Comparison of ENCODE assay signal across 24 cellular contexts in the genomic region with DNA sequence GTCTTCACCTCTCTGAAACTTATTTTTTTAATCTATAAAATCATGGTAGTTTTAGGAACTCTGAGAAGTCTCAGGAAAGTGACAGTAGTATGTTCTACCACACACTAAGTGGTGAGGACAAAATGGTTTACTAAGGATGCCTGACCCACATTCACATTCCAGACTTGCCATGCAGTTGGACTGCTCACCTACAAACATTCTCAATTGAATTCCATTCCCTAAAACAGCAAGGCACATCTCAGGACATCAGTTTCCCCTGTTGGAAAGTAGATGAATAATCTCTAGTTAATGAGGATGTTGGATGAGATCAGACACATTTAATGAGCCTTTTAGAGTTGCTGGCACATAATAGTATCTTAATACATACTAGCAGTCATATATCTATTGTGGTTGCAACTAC.
"Had no signal": no experiment of that assay in that cellular context is flagged by ENCODE, and none has a peak within 500 bp of the region (broad histone marks: within the 10 kb centered on the region; RNA-seq: fewer than 3 reads in every experiment).

No MANE protein-coding gene starts in this region.

- H3K27ac Mint-ChIP-seq: activated CD4-positive, alpha-beta T cell treated with anti-CD3 and anti-CD28 coated beads for 36 hours; activated naive CD4-positive, alpha-beta T cell treated with anti-CD3 and anti-CD28 coated beads, Interleukin-2, amount 10 ng/mL, durations not matched to agents 7 days and 5 days; activated naive CD8-positive, alpha-beta T cell treated with anti-CD3 and anti-CD28 coated beads, Interleukin-2, amount 10 ng/mL, durations not matched to agents 7 days and 5 days; dendritic cell treated with granulocyte-macrophage colony-stimulating factor and Interleukin-4, amounts not matched to agents 40 ng/mL and 50 ng/mL, for 4 days; endodermal cell had no signal

- ATAC-seq: activated CD4-positive, alpha-beta T cell treated with anti-CD3 and anti-CD28 coated beads for 36 hours; foreskin keratinocyte; heart left ventricle; left colon; pancreas; upper lobe of right lung had no signal

- H3K4me1 Mint-ChIP-seq: activated CD4-positive, alpha-beta T cell treated with anti-CD3 and anti-CD28 coated beads for 36 hours; activated naive CD4-positive, alpha-beta T cell treated with anti-CD3 and anti-CD28 coated beads, Interleukin-2, amount 10 ng/mL, durations not matched to agents 7 days and 5 days; activated naive CD8-positive, alpha-beta T cell treated with anti-CD3 and anti-CD28 coated beads, Interleukin-2, amount 10 ng/mL, durations not matched to agents 7 days and 5 days; endodermal cell had no signal

- H3K36me3 Mint-ChIP-seq: activated naive CD4-positive, alpha-beta T cell treated with anti-CD3 and anti-CD28 coated beads, Interleukin-2, amount 10 ng/mL, durations not matched to agents 7 days and 5 days; activated naive CD8-positive, alpha-beta T cell treated with anti-CD3 and anti-CD28 coated beads, Interleukin-2, amount 10 ng/mL, durations not matched to agents 7 days and 5 days; naive B cell had no signal

- H3K9me3 Mint-ChIP-seq: activated naive CD4-positive, alpha-beta T cell treated with anti-CD3 and anti-CD28 coated beads, Interleukin-2, amount 10 ng/mL, durations not matched to agents 7 days and 5 days; activated naive CD8-positive, alpha-beta T cell treated with anti-CD3 and anti-CD28 coated beads, Interleukin-2, amount 10 ng/mL, durations not matched to agents 7 days and 5 days; dendritic cell treated with granulocyte-macrophage colony-stimulating factor and Interleukin-4, amounts not matched to agents 40 ng/mL and 50 ng/mL, for 4 days; endodermal cell; naive B cell had no signal

- DNase-seq: activated CD4-positive, alpha-beta T cell treated with anti-CD3 and anti-CD28 coated beads for 36 hours; activated CD4-positive, CD25-positive, alpha-beta regulatory T cell; activated gamma-delta T cell; activated naive CD4-positive, alpha-beta T cell treated with anti-CD3 and anti-CD28 coated beads, Interleukin-2, amount 10 ng/mL, durations not matched to agents 7 days and 5 days; activated naive CD8-positive, alpha-beta T cell treated with anti-CD3 and anti-CD28 coated beads, Interleukin-2, amount 10 ng/mL, durations not matched to agents 7 days and 5 days; activated T-cell treated with anti-CD3 and anti-CD28 coated beads for 4 hours; amniotic stem cell; central memory CD4-positive, alpha-beta T cell; endodermal cell; foreskin keratinocyte; heart left ventricle; left colon; mammary epithelial cell; naive B cell; pancreas; retina; sigmoid colon; stimulated activated CD4-positive, alpha-beta T cell treated with anti-CD3 and anti-CD28 coated beads, Interleukin-15, amount 100 ng/mL, for 24 hours; stimulated activated CD4-positive, alpha-beta T cell treated with anti-CD3 and anti-CD28 coated beads, Interleukin-2, amount 100 ng/mL, for 24 hours; stimulated activated naive CD4-positive, alpha-beta T cell; T-helper 1 cell; tibial artery; upper lobe of right lung had no signal

- H3K4me3 Mint-ChIP-seq: activated CD4-positive, alpha-beta T cell treated with anti-CD3 and anti-CD28 coated beads for 36 hours; activated naive CD4-positive, alpha-beta T cell treated with anti-CD3 and anti-CD28 coated beads, Interleukin-2, amount 10 ng/mL, durations not matched to agents 7 days and 5 days; activated naive CD8-positive, alpha-beta T cell treated with anti-CD3 and anti-CD28 coated beads, Interleukin-2, amount 10 ng/mL, durations not matched to agents 7 days and 5 days; dendritic cell treated with granulocyte-macrophage colony-stimulating factor and Interleukin-4, amounts not matched to agents 40 ng/mL and 50 ng/mL, for 4 days; endodermal cell; naive B cell had no signal

- H3K27me3 Mint-ChIP-seq: activated CD4-positive, alpha-beta T cell treated with anti-CD3 and anti-CD28 coated beads for 36 hours; activated naive CD4-positive, alpha-beta T cell treated with anti-CD3 and anti-CD28 coated beads, Interleukin-2, amount 10 ng/mL, durations not matched to agents 7 days and 5 days; activated naive CD8-positive, alpha-beta T cell treated with anti-CD3 and anti-CD28 coated beads, Interleukin-2, amount 10 ng/mL, durations not matched to agents 7 days and 5 days; dendritic cell treated with granulocyte-macrophage colony-stimulating factor and Interleukin-4, amounts not matched to agents 40 ng/mL and 50 ng/mL, for 4 days; naive B cell had no signal
